8 cellular contexts compared by ENCODE assay signal in the genomic region with DNA sequence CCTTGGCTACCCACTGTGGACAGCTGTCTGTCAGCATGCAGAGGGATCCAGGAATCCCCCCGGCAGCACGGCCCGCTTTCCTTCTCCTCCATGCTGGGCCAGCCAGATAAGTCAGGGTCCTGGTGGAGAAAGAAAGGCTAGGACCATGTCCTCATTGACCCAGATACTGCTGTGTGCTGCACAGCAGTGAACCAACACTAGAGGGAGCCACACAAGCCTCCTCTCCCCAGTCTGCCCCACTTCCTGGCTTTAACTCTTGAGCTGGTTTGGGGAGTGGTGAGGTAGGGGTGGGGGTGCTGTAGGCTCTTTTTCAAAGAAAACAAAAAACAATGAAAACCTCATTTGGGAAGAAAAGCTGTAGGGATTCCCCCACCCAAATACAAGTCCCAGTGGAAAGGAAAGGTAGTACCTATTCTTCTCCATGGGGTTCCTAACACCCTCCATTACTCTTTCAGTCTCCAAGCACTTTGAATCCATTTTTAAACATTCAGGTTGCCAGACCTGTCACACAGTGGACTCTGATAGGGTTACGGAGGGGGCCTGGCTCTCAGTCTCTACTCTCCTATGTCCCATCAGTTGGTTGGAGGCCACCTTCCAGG.
DNase-seq lines count a peak whose midpoint lies in the region; ATAC-seq and TF ChIP-seq lines count a peak whose summit lies in the region.

No MANE protein-coding gene starts in this region.

- no peaks in the 10 kb centered on the region for H3K79me2 ChIP-seq in hepatocyte

- 97% methylated on average over 4 of the region's 4 CpGs for WGBS in hepatocyte (ENCODE audit: low lambda C conversion rate, missing lambda C conversion rate)
- WGBS in suprapubic skin = 91% methylated on average over 4 of the region's 4 CpGs

- H3K4me1 ChIP-seq in hepatocyte (ENCODE audit: insufficient read depth) = peaks cover 7% of the 10 kb centered on the region
- no peaks in the 10 kb centered on the region for H3K4me1 ChIP-seq in suprapubic skin

- peak; percentile 47 for DNase-seq in activated T-cell treated with anti-CD3 and anti-CD28 coated beads, Interleukin-2, amount 50 U/mL, for 72 hours
- DNase-seq in activated T-cell treated with anti-CD3 and anti-CD28 coated beads, Interleukin-2, amount 50 U/mL, for 1 hour = no peak
- peak; percentile 7 for DNase-seq in activated T-helper 1 cell treated with anti-CD3 and anti-CD28 coated beads, Interleukin-12 subunit alpha, Interleukin-12 subunit beta, Interleukin-2, Interleukin-4 antibody, amounts not matched to agents 30 ng/mL and 10 ng/mL and 1 ng/mL, durations not matched to agents 14 hours and 24 hours and 36 hours (ENCODE audit: low spot score)
- peak; percentile 49 for DNase-seq in hepatocyte (ENCODE audit: low spot score)
- no peak for DNase-seq in suprapubic skin (ENCODE audit: low spot score in 2 of 2)
- DNase-seq in GOT3 (lab: John Stamatoyannopoulos, UW) = no peak
- no peak for DNase-seq in NCI-H146 (lab: John Stamatoyannopoulos, UW)

- H3K9me3 ChIP-seq in hepatocyte (ENCODE audit: low read depth) (no peaks in the 10 kb centered on the region), suprapubic skin (no peaks in the 10 kb centered on the region)

- TF ChIP-seq EP300 in Ishikawa (IDR thresholded peaks at IDR 0.05; ENCODE audit: borderline replicate concordance) = no peak
- TF ChIP-seq EP300 in suprapubic skin (IDR thresholded peaks at IDR 0.05) = no peak

- H3K4me3 ChIP-seq in hepatocyte (no peak overlapping the region), suprapubic skin (no peak overlapping the region)

- H3K27me3 ChIP-seq in hepatocyte (no peaks in the 10 kb centered on the region), suprapubic skin (no peaks in the 10 kb centered on the region)

- H3K36me3 Mint-ChIP-seq in activated T-cell treated with anti-CD3 and anti-CD28 coated beads, Interleukin-2, amount 50 U/mL, for 72 hours (ENCODE audit: insufficient read depth in 2 of 2) = no peaks in the 10 kb centered on the region
- no peaks in the 10 kb centered on the region for H3K36me3 Mint-ChIP-seq in activated T-helper 1 cell treated with anti-CD3 and anti-CD28 coated beads, Interleukin-12 subunit alpha, Interleukin-12 subunit beta, Interleukin-2, Interleukin-4 antibody, amounts not matched to agents 30 ng/mL and 10 ng/mL and 1 ng/mL, durations not matched to agents 14 hours and 24 hours and 36 hours (ENCODE audit: low read depth)

- no peaks in the 10 kb centered on the region for H3K4me1 Mint-ChIP-seq in activated T-cell treated with anti-CD3 and anti-CD28 coated beads, Interleukin-2, amount 50 U/mL, for 72 hours (ENCODE audit: low read depth)
- no peaks in the 10 kb centered on the region for H3K4me1 Mint-ChIP-seq in activated T-helper 1 cell treated with anti-CD3 and anti-CD28 coated beads, Interleukin-12 subunit alpha, Interleukin-12 subunit beta, Interleukin-2, Interleukin-4 antibody, amounts not matched to agents 30 ng/mL and 10 ng/mL and 1 ng/mL, durations not matched to agents 14 hours and 24 hours and 36 hours (ENCODE audit: low read depth)

- H3K4me2 ChIP-seq in hepatocyte = no peak overlapping the region

- peak; percentile 79 to 80 for ATAC-seq in activated T-cell treated with anti-CD3 and anti-CD28 coated beads, Interleukin-2, amount 50 U/mL, for 72 hours (replicated peaks in 1 of 2)

- intact Hi-C loops in activated T-helper 1 cell treated with anti-CD3 and anti-CD28 coated beads, Interleukin-12 subunit alpha, Interleukin-12 subunit beta, Interleukin-2, Interleukin-4 antibody, amounts not matched to agents 30 ng/mL and 10 ng/mL and 1 ng/mL, durations not matched to agents 14 hours and 24 hours and 36 hours (cut with micrococcal nuclease) = loop anchor here (1.0 kb wide), 1 partner anchor 29 kb away; no protein-coding TSS in a partner anchor

- H4K20me1 ChIP-seq in hepatocyte (ENCODE audit: insufficient read depth, poor library complexity, severe bottlenecking) = no peaks in the 10 kb centered on the region

- H3K27ac Mint-ChIP-seq in activated T-cell treated with anti-CD3 and anti-CD28 coated beads, Interleukin-2, amount 50 U/mL, for 72 hours = no peak overlapping the region
- H3K27ac Mint-ChIP-seq in activated T-helper 1 cell treated with anti-CD3 and anti-CD28 coated beads, Interleukin-12 subunit alpha, Interleukin-12 subunit beta, Interleukin-2, Interleukin-4 antibody, amounts not matched to agents 30 ng/mL and 10 ng/mL and 1 ng/mL, durations not matched to agents 14 hours and 24 hours and 36 hours = no peak overlapping the region

- TF ChIP-seq POLR2A in suprapubic skin (IDR thresholded peaks at IDR 0.05) = no peak

- H3K27ac ChIP-seq in hepatocyte (no peak overlapping the region), suprapubic skin (no peak overlapping the region)

- no peak overlapping the region for H3K4me3 Mint-ChIP-seq in activated T-cell treated with anti-CD3 and anti-CD28 coated beads, Interleukin-2, amount 50 U/mL, for 72 hours
- H3K4me3 Mint-ChIP-seq in activated T-helper 1 cell treated with anti-CD3 and anti-CD28 coated beads, Interleukin-12 subunit alpha, Interleukin-12 subunit beta, Interleukin-2, Interleukin-4 antibody, amounts not matched to agents 30 ng/mL and 10 ng/mL and 1 ng/mL, durations not matched to agents 14 hours and 24 hours and 36 hours = no peak overlapping the region

- H3K27me3 Mint-ChIP-seq in activated T-cell treated with anti-CD3 and anti-CD28 coated beads, Interleukin-2, amount 50 U/mL, for 72 hours (ENCODE audit: low read depth) = no peaks in the 10 kb centered on the region
- no peaks in the 10 kb centered on the region for H3K27me3 Mint-ChIP-seq in activated T-helper 1 cell treated with anti-CD3 and anti-CD28 coated beads, Interleukin-12 subunit alpha, Interleukin-12 subunit beta, Interleukin-2, Interleukin-4 antibody, amounts not matched to agents 30 ng/mL and 10 ng/mL and 1 ng/mL, durations not matched to agents 14 hours and 24 hours and 36 hours (ENCODE audit: insufficient read depth)

- H2AFZ ChIP-seq in hepatocyte = no peak overlapping the region

- peak; percentile 53 for TF ChIP-seq RAD21 in Ishikawa (IDR thresholded peaks at IDR 0.05; ENCODE audit: low read depth)

- H3K9me3 Mint-ChIP-seq in activated T-cell treated with anti-CD3 and anti-CD28 coated beads, Interleukin-2, amount 50 U/mL, for 72 hours = no peaks in the 10 kb centered on the region
- no peaks in the 10 kb centered on the region for H3K9me3 Mint-ChIP-seq in activated T-helper 1 cell treated with anti-CD3 and anti-CD28 coated beads, Interleukin-12 subunit alpha, Interleukin-12 subunit beta, Interleukin-2, Interleukin-4 antibody, amounts not matched to agents 30 ng/mL and 10 ng/mL and 1 ng/mL, durations not matched to agents 14 hours and 24 hours and 36 hours

- no peaks in the 10 kb centered on the region for H3K36me3 ChIP-seq in hepatocyte (replicated peaks; ENCODE audit: insufficient read depth, low read depth)
- peaks cover 41% of the 10 kb centered on the region for H3K36me3 ChIP-seq in suprapubic skin

- TF ChIP-seq CTCF in hepatocyte (IDR thresholded peaks at IDR 0.05; ENCODE audit: poor library complexity) (peak; percentile 58), suprapubic skin (IDR thresholded peaks at IDR 0.05) (peak; percentile 32 to 73)

- H3K9me2 ChIP-seq in hepatocyte (replicated peaks; ENCODE audit: insufficient read depth) = no peaks in the 10 kb centered on the region

TF ChIP-seq in Ishikawa, 13 proteins besides CTCF, POLR2A, EP300 and RAD21 (continues in another document):
- TF ChIP-seq CREB1 (IDR thresholded peaks at IDR 0.05; ENCODE audit: low read depth) (no peak), CEBPB (IDR thresholded peaks at IDR 0.05) (no peak), ZBTB7A (IDR thresholded peaks at IDR 0.05; ENCODE audit: low read depth) (no peak), EGR1 (IDR thresholded peaks at IDR 0.05) (no peak), TEAD4 (IDR thresholded peaks at IDR 0.05) (no peak), TAF1 (IDR thresholded peaks at IDR 0.05; ENCODE audit: low read depth) (no peak), TCF12 (IDR thresholded peaks at IDR 0.05; ENCODE audit: low read depth) (no peak), NFIC (IDR thresholded peaks at IDR 0.05) (no peak), YY1 (IDR thresholded peaks at IDR 0.05; ENCODE audit: low read depth) (no peak)
- TF ChIP-seq, protein P1, sequence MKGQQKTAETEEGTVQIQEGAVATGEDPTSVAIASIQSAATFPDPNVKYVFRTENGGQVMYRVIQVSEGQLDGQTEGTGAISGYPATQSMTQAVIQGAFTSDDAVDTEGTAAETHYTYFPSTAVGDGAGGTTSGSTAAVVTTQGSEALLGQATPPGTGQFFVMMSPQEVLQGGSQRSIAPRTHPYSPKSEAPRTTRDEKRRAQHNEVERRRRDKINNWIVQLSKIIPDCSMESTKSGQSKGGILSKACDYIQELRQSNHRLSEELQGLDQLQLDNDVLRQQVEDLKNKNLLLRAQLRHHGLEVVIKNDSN (IDR thresholded peaks at IDR 0.05) = no peak
- TF ChIP-seq, protein P2, sequence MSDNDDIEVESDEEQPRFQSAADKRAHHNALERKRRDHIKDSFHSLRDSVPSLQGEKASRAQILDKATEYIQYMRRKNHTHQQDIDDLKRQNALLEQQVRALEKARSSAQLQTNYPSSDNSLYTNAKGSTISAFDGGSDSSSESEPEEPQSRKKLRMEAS (IDR thresholded peaks at IDR 0.05) = no peak
- TF ChIP-seq, protein P3, sequence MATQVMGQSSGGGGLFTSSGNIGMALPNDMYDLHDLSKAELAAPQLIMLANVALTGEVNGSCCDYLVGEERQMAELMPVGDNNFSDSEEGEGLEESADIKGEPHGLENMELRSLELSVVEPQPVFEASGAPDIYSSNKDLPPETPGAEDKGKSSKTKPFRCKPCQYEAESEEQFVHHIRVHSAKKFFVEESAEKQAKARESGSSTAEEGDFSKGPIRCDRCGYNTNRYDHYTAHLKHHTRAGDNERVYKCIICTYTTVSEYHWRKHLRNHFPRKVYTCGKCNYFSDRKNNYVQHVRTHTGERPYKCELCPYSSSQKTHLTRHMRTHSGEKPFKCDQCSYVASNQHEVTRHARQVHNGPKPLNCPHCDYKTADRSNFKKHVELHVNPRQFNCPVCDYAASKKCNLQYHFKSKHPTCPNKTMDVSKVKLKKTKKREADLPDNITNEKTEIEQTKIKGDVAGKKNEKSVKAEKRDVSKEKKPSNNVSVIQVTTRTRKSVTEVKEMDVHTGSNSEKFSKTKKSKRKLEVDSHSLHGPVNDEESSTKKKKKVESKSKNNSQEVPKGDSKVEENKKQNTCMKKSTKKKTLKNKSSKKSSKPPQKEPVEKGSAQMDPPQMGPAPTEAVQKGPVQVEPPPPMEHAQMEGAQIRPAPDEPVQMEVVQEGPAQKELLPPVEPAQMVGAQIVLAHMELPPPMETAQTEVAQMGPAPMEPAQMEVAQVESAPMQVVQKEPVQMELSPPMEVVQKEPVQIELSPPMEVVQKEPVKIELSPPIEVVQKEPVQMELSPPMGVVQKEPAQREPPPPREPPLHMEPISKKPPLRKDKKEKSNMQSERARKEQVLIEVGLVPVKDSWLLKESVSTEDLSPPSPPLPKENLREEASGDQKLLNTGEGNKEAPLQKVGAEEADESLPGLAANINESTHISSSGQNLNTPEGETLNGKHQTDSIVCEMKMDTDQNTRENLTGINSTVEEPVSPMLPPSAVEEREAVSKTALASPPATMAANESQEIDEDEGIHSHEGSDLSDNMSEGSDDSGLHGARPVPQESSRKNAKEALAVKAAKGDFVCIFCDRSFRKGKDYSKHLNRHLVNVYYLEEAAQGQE (IDR thresholded peaks at IDR 0.05; ENCODE audit: low read depth) = no peak

Comparison
In these comparisons a context has a peak if more than half of its experiments do, and no peak if none do; other contexts are left out.
1. DNase-seq: peak in activated T-cell treated with anti-CD3 and anti-CD28 coated beads, Interleukin-2, amount 50 U/mL, for 72 hours (2 of 2), activated T-helper 1 cell treated with anti-CD3 and anti-CD28 coated beads, Interleukin-12 subunit alpha, Interleukin-12 subunit beta, Interleukin-2, Interleukin-4 antibody, amounts not matched to agents 30 ng/mL and 10 ng/mL and 1 ng/mL, durations not matched to agents 14 hours and 24 hours and 36 hours (single experiment) and hepatocyte (single experiment); none in activated T-cell treated with anti-CD3 and anti-CD28 coated beads, Interleukin-2, amount 50 U/mL, for 1 hour (single experiment), suprapubic skin (0 of 2), GOT3 (single experiment) and NCI-H146 (single experiment).